In genomic region chr1:235093013-235093618, GRCh38 we compare ENCODE assay signal across 9 cellular contexts. TPM values are rescaled to one million over a fixed set of nuclear protein-coding genes. Genes with fewer than 3 reads are reported as not detected.
DNase-seq lines count a peak whose midpoint lies in the region; ATAC-seq and TF ChIP-seq lines count a peak whose summit lies in the region.
"Had no signal": no experiment of that assay in that cellular context is flagged by ENCODE, and none has a peak within 500 bp of the region (broad histone marks: within the 10 kb centered on the region; RNA-seq: fewer than 3 reads in every experiment).

No MANE protein-coding gene starts in this region.

- H3K27ac Mint-ChIP-seq in activated CD4-positive, alpha-beta T cell treated with anti-CD3 and anti-CD28 coated beads for 36 hours, result no peak overlapping the region
- H3K27ac Mint-ChIP-seq in natural killer cell treated with Interleukin-12 subunit alpha and Interleukin-12 subunit beta and Interleukin-15 and Interleukin-18, amount 100 ng/mL, for 72 hours, result peak overlapping the region in 1 of 2 donors; percentile 27
- H3K27ac Mint-ChIP-seq: activated T-cell treated with anti-CD3 and anti-CD28 coated beads, Interleukin-2, amount 50 U/mL, for 72 hours had no signal

- no peaks in the 10 kb centered on the region for H3F3A ChIP-seq in PC-3 (ENCODE audit: low read length, unreplicated experiment)

- CTCF ChIA-PET in activated CD4-positive, alpha-beta T cell treated with anti-CD3 and anti-CD28 coated beads for 36 hours (lab: Charles Lee), result interaction anchor here (0.6 to 4.8 kb wide), 11 partner anchors 9 to 690 kb away, joined by 3 to 41 read pairs (median 3); no protein-coding TSS in a partner anchor
- CTCF ChIA-PET in PC-3 (lab: Charles Lee), result interaction anchor here (0.5 to 0.9 kb wide), 3 partner anchors 32 to 594 kb away, joined by 4 to 5 read pairs (median 4); no protein-coding TSS in a partner anchor

- H3K36me3 Mint-ChIP-seq in activated CD4-positive, alpha-beta T cell treated with anti-CD3 and anti-CD28 coated beads for 36 hours (ENCODE audit: low read depth), result no peaks in the 10 kb centered on the region
- no peaks in the 10 kb centered on the region for H3K36me3 Mint-ChIP-seq in natural killer cell treated with Interleukin-12 subunit alpha and Interleukin-12 subunit beta and Interleukin-15 and Interleukin-18, amount 100 ng/mL, for 72 hours

- 0 out of 2 replicates have a peak, but pooled peaks cover 5% of the 10 kb centered on the region for H3K4me1 ChIP-seq in PC-3 (ENCODE audit: insufficient read depth, low read length)

- H3K9ac ChIP-seq in PC-3 (ENCODE audit: low read length), result no peak overlapping the region

- no peaks in the 10 kb centered on the region for H3K9me3 ChIP-seq in PC-3 (ENCODE audit: low read length)

- H3K27me3 ChIP-seq in PC-3 (ENCODE audit: low read length), result no peaks in the 10 kb centered on the region

- H3K27ac ChIP-seq in PC-3 (ENCODE audit: low read length), result no peak overlapping the region

- H3K27me3 Mint-ChIP-seq in activated CD4-positive, alpha-beta T cell treated with anti-CD3 and anti-CD28 coated beads for 36 hours, result peaks cover 3% of the 10 kb centered on the region
- H3K27me3 Mint-ChIP-seq in natural killer cell treated with Interleukin-12 subunit alpha and Interleukin-12 subunit beta and Interleukin-15 and Interleukin-18, amount 100 ng/mL, for 72 hours, result peaks cover 2 to 7% of the 10 kb centered on the region in 2 donors

- DNase-seq in activated CD4-positive, alpha-beta T cell treated with anti-CD3 and anti-CD28 coated beads for 36 hours, result peak; percentile 19
- DNase-seq in activated CD4-positive, alpha-beta T cell treated with anti-CD3 and anti-CD28 coated beads, Interleukin-2, amount 50 U/mL, for 1 hour, result no peak
- DNase-seq in PC-3 (peak; percentile 29), fibroblast of mammary gland (ENCODE audit: low read depth) (peak; percentile 76), NCI-H2196 (lab: John Stamatoyannopoulos, UW; ENCODE audit: unreplicated experiment) (no peak)
- DNase-seq in natural killer cell treated with Interleukin-12 subunit alpha and Interleukin-12 subunit beta and Interleukin-15 and Interleukin-18, amount 100 ng/mL, for 72 hours (ENCODE audit: low spot score), result no peak

- intact Hi-C loops in activated CD4-positive, alpha-beta T cell treated with anti-CD3 and anti-CD28 coated beads for 36 hours (cut with DNase I, micrococcal nuclease), result loop anchor here in 1 of 2 experiments (10.0 kb wide), 1 partner anchor 978 kb away; no protein-coding TSS in a partner anchor
- intact Hi-C loops in PC-3 (cut with micrococcal nuclease), result no loop called here

- no peaks in the 10 kb centered on the region for H3K9me2 ChIP-seq in PC-3 (replicated peaks; ENCODE audit: low read length)

- peak overlapping the region; percentile 77; the same call in 1 of the 2 replicates for H2AFZ ChIP-seq in PC-3 (ENCODE audit: low read length)

- no peaks in the 10 kb centered on the region for H3K36me3 ChIP-seq in PC-3 (ENCODE audit: low read depth, low read length)

- no peaks in the 10 kb centered on the region for H3K9me3 Mint-ChIP-seq in activated CD4-positive, alpha-beta T cell treated with anti-CD3 and anti-CD28 coated beads for 36 hours (ENCODE audit: low read depth)
- H3K9me3 Mint-ChIP-seq in natural killer cell treated with Interleukin-12 subunit alpha and Interleukin-12 subunit beta and Interleukin-15 and Interleukin-18, amount 100 ng/mL, for 72 hours, result no peaks in the 10 kb centered on the region
- H3K9me3 Mint-ChIP-seq: activated T-cell treated with anti-CD3 and anti-CD28 coated beads, Interleukin-2, amount 50 U/mL, for 72 hours had no signal

- POLR2A ChIA-PET in activated CD4-positive, alpha-beta T cell treated with anti-CD3 and anti-CD28 coated beads for 36 hours (lab: Charles Lee), result no interaction called here
- POLR2A ChIA-PET in PC-3 (lab: Charles Lee; ENCODE audit: unreplicated experiment), result no interaction called here

- H3K79me2 ChIP-seq in PC-3 (ENCODE audit: low read length), result no peaks in the 10 kb centered on the region

- ATAC-seq in activated CD4-positive, alpha-beta T cell treated with anti-CD3 and anti-CD28 coated beads for 36 hours, result peak; percentile 20
- peak; percentile 43 for ATAC-seq in PC-3
- ATAC-seq in natural killer cell treated with Interleukin-12 subunit alpha and Interleukin-12 subunit beta and Interleukin-15 and Interleukin-18, amount 100 ng/mL, for 72 hours, result peak; percentile 35 to 40
- no peak for ATAC-seq in HG03095 (IDR thresholded peaks at IDR 0.05; ENCODE audit: unreplicated experiment)
- no peak for ATAC-seq in GM21447 (IDR thresholded peaks at IDR 0.05; ENCODE audit: unreplicated experiment)

- H3K4me1 Mint-ChIP-seq in activated CD4-positive, alpha-beta T cell treated with anti-CD3 and anti-CD28 coated beads for 36 hours, result peaks cover 8% of the 10 kb centered on the region
- H3K4me1 Mint-ChIP-seq in natural killer cell treated with Interleukin-12 subunit alpha and Interleukin-12 subunit beta and Interleukin-15 and Interleukin-18, amount 100 ng/mL, for 72 hours (ENCODE audit: low read depth in 2 of 2), result peaks cover 6 to 21% of the 10 kb centered on the region in 2 donors

- H3K4me3 Mint-ChIP-seq in activated CD4-positive, alpha-beta T cell treated with anti-CD3 and anti-CD28 coated beads for 36 hours, result no peak overlapping the region
- no peak overlapping the region for H3K4me3 Mint-ChIP-seq in natural killer cell treated with Interleukin-12 subunit alpha and Interleukin-12 subunit beta and Interleukin-15 and Interleukin-18, amount 100 ng/mL, for 72 hours

- no peaks in the 10 kb centered on the region for H4K20me1 ChIP-seq in PC-3 (ENCODE audit: low read length)

- BruUV-seq in PC-3 (replicated peaks; lab: Mats Ljungman, UMichigan), result no TSS peak

- H3K4me2 ChIP-seq in PC-3 (ENCODE audit: low read length), result peak overlapping the region; percentile 39; the same call in 1 of the 2 replicates

- H3K4me3 ChIP-seq in PC-3 (ENCODE audit: low read length) (no peak overlapping the region), fibroblast of mammary gland (ENCODE audit: control insufficient read depth, low read depth, low read length) (no peak overlapping the region)

- TF ChIP-seq CTCF in PC-3 (conservative IDR thresholded peaks at IDR 0.05; ENCODE audit: low read depth, low read length) (no peak), fibroblast of mammary gland (conservative IDR thresholded peaks at IDR 0.05; ENCODE audit: control insufficient read depth, insufficient read depth, low read depth, low read length) (peak; percentile 44)

RNA-seq across cellular contexts. Expression of gene TOMM20, which starts 35.5 kb away (rescaled TPM):
- total RNA-seq in activated CD4-positive, alpha-beta T cell treated with anti-CD3 and anti-CD28 coated beads for 36 hours, result 100 to 1,000 TPM in 1 of 2 experiments, 10 to 100 TPM in 1; 62.1 to 148 TPM
- total RNA-seq in PC-3 (2014; rRNA removed), result 45.2 and 48.0 TPM in 2 replicates
- total RNA-seq in natural killer cell treated with Interleukin-12 subunit alpha and Interleukin-12 subunit beta and Interleukin-15 and Interleukin-18, amount 100 ng/mL, for 72 hours, result 10 to 100 TPM; 85.7 to 89.6 TPM

Comparison
In these comparisons a context has a peak if more than half of its experiments do, and no peak if none do; other contexts are left out.
1. DNase-seq: peak in activated CD4-positive, alpha-beta T cell treated with anti-CD3 and anti-CD28 coated beads for 36 hours (single experiment), PC-3 (single experiment) and fibroblast of mammary gland (single experiment); none in activated CD4-positive, alpha-beta T cell treated with anti-CD3 and anti-CD28 coated beads, Interleukin-2, amount 50 U/mL, for 1 hour (single experiment), natural killer cell treated with Interleukin-12 subunit alpha and Interleukin-12 subunit beta and Interleukin-15 and Interleukin-18, amount 100 ng/mL, for 72 hours (single experiment) and NCI-H2196 (single experiment).
2. ATAC-seq: peak in activated CD4-positive, alpha-beta T cell treated with anti-CD3 and anti-CD28 coated beads for 36 hours (single experiment), PC-3 (single experiment) and natural killer cell treated with Interleukin-12 subunit alpha and Interleukin-12 subunit beta and Interleukin-15 and Interleukin-18, amount 100 ng/mL, for 72 hours (2 of 2); none in HG03095 (single experiment) and GM21447 (single experiment).